In genomic region chr15:88089019-88089603, GRCh38 we compare ENCODE assay signal across 1 cellular context.
TF ChIP-seq lines count a peak whose summit lies in the region.

No MANE protein-coding gene starts in this region.

TF ChIP-seq in SK-N-SH treated with all-trans-retinoic acid at 6 μM for 48 hours, 23 proteins besides CTCF, POLR2A, EP300 and RAD21 (continued from another document):
- TF ChIP-seq ZNF70 (CRISPR knock-in tag; IDR thresholded peaks at IDR 0.05) (no peak), RARB (CRISPR knock-in tag; IDR thresholded peaks at IDR 0.05) (no peak), GLIS3 (CRISPR knock-in tag; IDR thresholded peaks at IDR 0.05) (no peak), OSR1 (CRISPR knock-in tag; IDR thresholded peaks at IDR 0.05) (no peak)
